8 cellular contexts compared by ENCODE assay signal in the genomic region with DNA sequence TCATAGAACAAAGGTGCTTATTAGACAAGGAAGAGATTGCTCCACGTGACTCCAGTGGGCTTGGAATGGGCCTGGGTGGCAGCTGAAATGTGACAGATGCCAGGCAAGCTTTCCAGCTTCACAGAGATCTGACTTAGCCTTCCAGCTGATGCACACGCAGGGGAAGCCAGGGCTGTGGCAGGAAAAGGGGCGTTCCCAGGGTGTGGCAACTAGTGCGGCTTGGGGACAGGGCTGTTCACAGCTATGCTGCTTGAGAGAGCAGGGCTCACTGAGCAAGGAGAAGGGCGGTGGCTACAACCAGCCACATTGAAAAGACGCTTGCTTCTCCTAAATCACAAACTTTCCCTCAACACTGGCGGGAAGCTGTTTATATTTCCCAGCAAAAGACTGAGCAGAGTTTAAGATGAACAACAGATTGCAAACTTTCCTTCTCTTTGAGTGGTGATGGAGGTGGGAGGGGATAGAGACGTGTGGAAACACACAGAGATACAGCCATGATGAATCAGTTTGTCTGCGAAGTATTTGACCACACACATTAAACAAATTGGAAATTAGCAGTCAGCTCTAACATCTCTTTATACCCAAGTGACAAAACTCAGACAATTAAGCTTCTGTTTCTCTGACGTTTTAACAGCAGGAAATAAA.
DNase-seq lines count a peak whose midpoint lies in the region; ATAC-seq and TF ChIP-seq lines count a peak whose summit lies in the region.

No MANE protein-coding gene starts in this region.

- TF ChIP-seq POLR2A in HCT116 (IDR thresholded peaks at IDR 0.05; ENCODE audit: borderline replicate concordance, extremely low read depth, insufficient read depth, insufficient read length) (no peak), gastroesophageal sphincter (IDR thresholded peaks at IDR 0.05) (no peak)

- H3K27ac ChIP-seq in HCT116 (ENCODE audit: low read depth, low read length) (no peak overlapping the region), gastroesophageal sphincter (peak overlapping the region in 1 of 4 donors; percentile 38)

- ATAC-seq in HCT116 (peak; percentile 99), gastroesophageal sphincter (peak; percentile 52), HG03432 (IDR thresholded peaks at IDR 0.05; ENCODE audit: unreplicated experiment) (no peak), GM21526 (IDR thresholded peaks at IDR 0.05; ENCODE audit: low FRiP score, unreplicated experiment) (no peak)

- TF ChIP-seq CTCF in HCT116 (IDR thresholded peaks at IDR 0.05 in 2 of 3, conservative IDR thresholded peaks at IDR 0.05 in 1 of 3; ENCODE audit: borderline replicate concordance in 1 of 3, insufficient read depth in 1 of 3, low read depth in 2 of 3, low read length in 2 of 3) (no peak), gastroesophageal sphincter (IDR thresholded peaks at IDR 0.05) (no peak)

- H3K9me2 ChIP-seq in HCT116 (ENCODE audit: insufficient read depth): no peaks in the 10 kb centered on the region

- H4K20me1 ChIP-seq in HCT116 (ENCODE audit: insufficient read depth): no peaks in the 10 kb centered on the region

- peak overlapping the region; percentile 69 for H2AFZ ChIP-seq in HCT116 (ENCODE audit: low read depth, low read length, poor library complexity, severe bottlenecking)

- peak overlapping the region; percentile 23 for H3K9ac ChIP-seq in HCT116 (ENCODE audit: low read length)

- CTCF ChIA-PET in HCT116 (lab: Charles Lee): interaction anchor here (0.8 kb wide), 1 partner anchor 10 kb away, joined by 3 read pairs; no protein-coding TSS in a partner anchor

- no peak for TF ChIP-seq RAD21 in HCT116 (IDR thresholded peaks at IDR 0.05; ENCODE audit: low read depth)

- DNase-seq in HCT116 (ENCODE audit: low read depth, low spot score): peak; percentile 32
- DNase-seq in activated CD8-positive, alpha-beta memory T cell treated with anti-CD3 and anti-CD28 coated beads, Interleukin-2, amount 50 U/mL, for 24 hours (ENCODE audit: extremely low read depth): peak; percentile 5
- peak; percentile 48 to 53 for DNase-seq in stimulated activated CD4-positive, alpha-beta T cell treated with anti-CD3 and anti-CD28 coated beads, Interleukin-2, amount 100 ng/mL, for 48 hours
- DNase-seq in NCI-H2171 (lab: John Stamatoyannopoulos, UW): no peak
- no peak for DNase-seq in KG1 (lab: John Stamatoyannopoulos, UW)

- H3K27me3 ChIP-seq in HCT116 (ENCODE audit: insufficient read depth, low read length) (no peaks in the 10 kb centered on the region), gastroesophageal sphincter (no peaks in the 10 kb centered on the region)

- no peak for TF ChIP-seq EP300 in gastroesophageal sphincter (IDR thresholded peaks at IDR 0.05)

- no TSS peak for BruUV-seq in HCT116 (replicated peaks; lab: Mats Ljungman, UMichigan)

- 58 to 65% methylated on average over 6 to 7 of the region's 10 CpGs for WGBS in gastroesophageal sphincter (ENCODE audit: low coverage in 1 of 2), 2 donors

- H3K4me3 ChIP-seq in HCT116 (replicated peaks in 1 of 2; ENCODE audit: low read depth in 1 of 2, low read length in 2 of 2) (peak overlapping the region; percentile 19 to 41), gastroesophageal sphincter (no peak overlapping the region)

- RAD21 ChIA-PET in HCT116 (lab: Charles Lee; ENCODE audit: low non-redundant PET in 1 of 2, low total read pairs in 2 of 2, uncharacterized antibody in 2 of 2, unreplicated experiment in 2 of 2): no interaction called here

- H3K9me3 ChIP-seq in HCT116 (ENCODE audit: control insufficient read depth in 1 of 2, insufficient read depth in 1 of 2, low read depth in 1 of 2, low read length in 2 of 2): no peaks in the 10 kb centered on the region
- no peaks in the 10 kb centered on the region for H3K9me3 ChIP-seq in gastroesophageal sphincter

- H3K4me1 ChIP-seq in HCT116 (ENCODE audit: control insufficient read depth in 1 of 2, insufficient read depth in 2 of 2, low read length in 2 of 2) (peaks cover 3 to 15% of the 10 kb centered on the region in 2 experiments; a peak in 3 of 4 replicates), gastroesophageal sphincter (peaks cover 0 to 20% (median 0%) of the 10 kb centered on the region in 3 donors)

- POLR2A ChIA-PET in HCT116 (lab: Charles Lee): no interaction called here

- intact Hi-C loops in HCT116 (cut with micrococcal nuclease): no loop called here

- H3K36me3 ChIP-seq in HCT116 (ENCODE audit: control insufficient read depth in 1 of 2, insufficient read depth in 2 of 2, low read length in 2 of 2) (no peaks in the 10 kb centered on the region), gastroesophageal sphincter (no peaks in the 10 kb centered on the region)

- no peaks in the 10 kb centered on the region for H3K79me2 ChIP-seq in HCT116 (ENCODE audit: insufficient read depth, low read length)

- peak overlapping the region; percentile 77 for H3K4me2 ChIP-seq in HCT116 (ENCODE audit: low read length)

TF ChIP-seq in HCT116, 20 proteins besides CTCF, POLR2A, EP300 and RAD21:
- TF ChIP-seq SIN3A (IDR thresholded peaks at IDR 0.05; ENCODE audit: low read depth) (0 out of 2 replicates have a peak, but pooled peaks have one; percentile 58), POLR2AphosphoS5 (IDR thresholded peaks at IDR 0.05; ENCODE audit: low read depth, low read length) (peak; percentile 71), SP1 (IDR thresholded peaks at IDR 0.05; ENCODE audit: low read depth) (peak; percentile 51), EGR1 (IDR thresholded peaks at IDR 0.05; ENCODE audit: low read depth) (no peak)
- TF ChIP-seq, protein P1, sequence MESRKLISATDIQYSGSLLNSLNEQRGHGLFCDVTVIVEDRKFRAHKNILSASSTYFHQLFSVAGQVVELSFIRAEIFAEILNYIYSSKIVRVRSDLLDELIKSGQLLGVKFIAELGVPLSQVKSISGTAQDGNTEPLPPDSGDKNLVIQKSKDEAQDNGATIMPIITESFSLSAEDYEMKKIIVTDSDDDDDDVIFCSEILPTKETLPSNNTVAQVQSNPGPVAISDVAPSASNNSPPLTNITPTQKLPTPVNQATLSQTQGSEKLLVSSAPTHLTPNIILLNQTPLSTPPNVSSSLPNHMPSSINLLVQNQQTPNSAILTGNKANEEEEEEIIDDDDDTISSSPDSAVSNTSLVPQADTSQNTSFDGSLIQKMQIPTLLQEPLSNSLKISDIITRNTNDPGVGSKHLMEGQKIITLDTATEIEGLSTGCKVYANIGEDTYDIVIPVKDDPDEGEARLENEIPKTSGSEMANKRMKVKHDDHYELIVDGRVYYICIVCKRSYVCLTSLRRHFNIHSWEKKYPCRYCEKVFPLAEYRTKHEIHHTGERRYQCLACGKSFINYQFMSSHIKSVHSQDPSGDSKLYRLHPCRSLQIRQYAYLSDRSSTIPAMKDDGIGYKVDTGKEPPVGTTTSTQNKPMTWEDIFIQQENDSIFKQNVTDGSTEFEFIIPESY (IDR thresholded peaks at IDR 0.05; ENCODE audit: extremely low read depth, insufficient replicate concordance, low read length): no peak

Comparison
In these comparisons a context has a peak if more than half of its experiments do, and no peak if none do; other contexts are left out.
1. ATAC-seq: peak in HCT116 (single experiment) and gastroesophageal sphincter (single experiment); none in HG03432 (single experiment) and GM21526 (single experiment).
2. DNase-seq: peak in HCT116 (single experiment), activated CD8-positive, alpha-beta memory T cell treated with anti-CD3 and anti-CD28 coated beads, Interleukin-2, amount 50 U/mL, for 24 hours (single experiment) and stimulated activated CD4-positive, alpha-beta T cell treated with anti-CD3 and anti-CD28 coated beads, Interleukin-2, amount 100 ng/mL, for 48 hours (2 of 2); none in NCI-H2171 (single experiment) and KG1 (single experiment).
3. H3K4me3 ChIP-seq: peak in HCT116 (2 of 2); none in gastroesophageal sphincter (0 of 2).